8 cellular contexts compared by ENCODE assay signal in the genomic region with DNA sequence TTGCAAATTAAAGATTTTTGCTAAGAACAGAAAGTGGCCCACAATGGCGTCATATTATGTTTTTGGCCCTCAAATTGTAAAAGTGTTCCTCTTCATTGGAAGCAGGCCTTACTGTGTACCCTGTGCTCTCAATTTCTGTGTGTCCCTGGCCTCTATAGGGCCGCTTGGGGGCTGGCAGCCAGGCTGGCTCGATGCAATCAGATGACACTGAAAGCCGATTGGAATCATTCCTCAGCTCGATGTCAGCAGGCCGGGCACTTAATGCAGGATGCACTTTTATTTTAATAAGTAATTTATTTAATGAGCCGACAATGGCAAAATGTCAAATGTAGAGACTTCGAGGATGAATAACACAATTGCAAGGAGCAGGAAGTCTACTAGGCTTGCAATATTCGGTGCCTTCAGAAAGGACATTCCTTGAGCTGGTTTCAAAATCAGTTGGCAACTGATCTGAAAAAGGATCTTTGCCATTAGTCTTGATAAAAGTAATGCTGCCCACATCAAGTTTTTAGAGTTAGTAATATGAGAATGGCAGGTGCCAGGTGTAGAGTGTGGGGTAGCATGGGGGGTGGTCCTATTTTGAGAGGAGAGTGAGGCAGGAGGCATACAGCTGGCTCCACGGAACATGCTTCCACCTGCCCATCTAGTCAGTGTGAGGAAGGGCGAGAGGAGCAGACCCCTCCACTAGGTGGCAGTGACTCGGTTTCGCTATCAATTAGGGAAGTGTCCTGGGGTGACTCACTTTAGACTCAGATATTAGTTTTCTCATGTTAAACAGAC.
DNase-seq lines count a peak whose midpoint lies in the region; ATAC-seq and TF ChIP-seq lines count a peak whose summit lies in the region.

No MANE protein-coding gene starts in this region.

- H3K27me3 ChIP-seq in BJ (ENCODE audit: control insufficient read depth, insufficient read depth, low read length): peaks cover 8% of the 10 kb centered on the region

- CTCF ChIA-PET in BJ (lab: Yijun Ruan, JAX): interaction anchor here (0.6 to 1.6 kb wide), 4 partner anchors 11 to 486 kb away, joined by 3 to 4 read pairs (median 4); no protein-coding TSS in a partner anchor

- DNase-seq in BJ (ENCODE audit: low read depth): no peak
- DNase-seq in NCI-H460 (ENCODE audit: extremely low read depth, low read depth): peak; percentile 81
- peak; percentile 81 for DNase-seq in activated CD4-positive, alpha-beta T cell treated with anti-CD3 and anti-CD28 coated beads, Interleukin-2, amount 10 ng/mL, durations not matched to agents 24 days and 14 days
- peak; percentile 63 for DNase-seq in endothelial cell (ENCODE audit: low spot score)
- DNase-seq in natural killer cell treated with Interleukin-12 subunit alpha and Interleukin-12 subunit beta and Interleukin-15 and Interleukin-18, amount 100 ng/mL, for 72 hours (ENCODE audit: low spot score): peak; percentile 72
- DNase-seq in superior temporal gyrus (ENCODE audit: extremely low spot score): no peak

- no peak overlapping the region for H3K4me3 Mint-ChIP-seq in activated CD4-positive, alpha-beta T cell treated with anti-CD3 and anti-CD28 coated beads, Interleukin-2, amount 10 ng/mL, durations not matched to agents 24 days and 14 days
- H3K4me3 Mint-ChIP-seq in endothelial cell (ENCODE audit: unreplicated experiment): no peak overlapping the region
- H3K4me3 Mint-ChIP-seq in natural killer cell treated with Interleukin-12 subunit alpha and Interleukin-12 subunit beta and Interleukin-15 and Interleukin-18, amount 100 ng/mL, for 72 hours: no peak overlapping the region

- H3K4me1 Mint-ChIP-seq in activated CD4-positive, alpha-beta T cell treated with anti-CD3 and anti-CD28 coated beads, Interleukin-2, amount 10 ng/mL, durations not matched to agents 24 days and 14 days: peaks cover 5% of the 10 kb centered on the region
- H3K4me1 Mint-ChIP-seq in endothelial cell (ENCODE audit: unreplicated experiment): peaks cover 3% of the 10 kb centered on the region
- peaks cover 3 to 6% of the 10 kb centered on the region in 2 donors for H3K4me1 Mint-ChIP-seq in natural killer cell treated with Interleukin-12 subunit alpha and Interleukin-12 subunit beta and Interleukin-15 and Interleukin-18, amount 100 ng/mL, for 72 hours (ENCODE audit: low read depth in 2 of 2)

- H3K36me3 Mint-ChIP-seq in activated CD4-positive, alpha-beta T cell treated with anti-CD3 and anti-CD28 coated beads, Interleukin-2, amount 10 ng/mL, durations not matched to agents 24 days and 14 days (ENCODE audit: low read depth): no peaks in the 10 kb centered on the region
- H3K36me3 Mint-ChIP-seq in endothelial cell (ENCODE audit: low read depth, unreplicated experiment): no peaks in the 10 kb centered on the region
- H3K36me3 Mint-ChIP-seq in natural killer cell treated with Interleukin-12 subunit alpha and Interleukin-12 subunit beta and Interleukin-15 and Interleukin-18, amount 100 ng/mL, for 72 hours: no peaks in the 10 kb centered on the region

- no peak overlapping the region for H3K27ac Mint-ChIP-seq in activated CD4-positive, alpha-beta T cell treated with anti-CD3 and anti-CD28 coated beads, Interleukin-2, amount 10 ng/mL, durations not matched to agents 24 days and 14 days
- no peak overlapping the region for H3K27ac Mint-ChIP-seq in endothelial cell (ENCODE audit: unreplicated experiment)
- no peak overlapping the region for H3K27ac Mint-ChIP-seq in natural killer cell treated with Interleukin-12 subunit alpha and Interleukin-12 subunit beta and Interleukin-15 and Interleukin-18, amount 100 ng/mL, for 72 hours

- no peak overlapping the region for H3K4me3 ChIP-seq in BJ (ENCODE audit: low read depth, low read length)

- peaks cover 17% of the 10 kb centered on the region for H3K27me3 Mint-ChIP-seq in activated CD4-positive, alpha-beta T cell treated with anti-CD3 and anti-CD28 coated beads, Interleukin-2, amount 10 ng/mL, durations not matched to agents 24 days and 14 days
- H3K27me3 Mint-ChIP-seq in endothelial cell (ENCODE audit: unreplicated experiment): no peaks in the 10 kb centered on the region
- H3K27me3 Mint-ChIP-seq in natural killer cell treated with Interleukin-12 subunit alpha and Interleukin-12 subunit beta and Interleukin-15 and Interleukin-18, amount 100 ng/mL, for 72 hours: peaks cover 6 to 7% of the 10 kb centered on the region in 2 donors

- H3K36me3 ChIP-seq in BJ (ENCODE audit: control insufficient read depth, insufficient read depth, low read length): no peaks in the 10 kb centered on the region

- POLR2A ChIA-PET in BJ (lab: Charles Lee): no interaction called here

- peak; percentile 100 for ATAC-seq in GM19023 (IDR thresholded peaks at IDR 0.05; ENCODE audit: unreplicated experiment)
- ATAC-seq in HG03066 (IDR thresholded peaks at IDR 0.05; ENCODE audit: low read depth, unreplicated experiment): peak; percentile 100
- ATAC-seq in natural killer cell treated with Interleukin-12 subunit alpha and Interleukin-12 subunit beta and Interleukin-15 and Interleukin-18, amount 100 ng/mL, for 72 hours: peak; percentile 88 to 92

- H3K9me3 Mint-ChIP-seq in activated CD4-positive, alpha-beta T cell treated with anti-CD3 and anti-CD28 coated beads, Interleukin-2, amount 10 ng/mL, durations not matched to agents 24 days and 14 days: no peaks in the 10 kb centered on the region
- no peaks in the 10 kb centered on the region for H3K9me3 Mint-ChIP-seq in endothelial cell (ENCODE audit: unreplicated experiment)
- H3K9me3 Mint-ChIP-seq in natural killer cell treated with Interleukin-12 subunit alpha and Interleukin-12 subunit beta and Interleukin-15 and Interleukin-18, amount 100 ng/mL, for 72 hours: no peaks in the 10 kb centered on the region

- TF ChIP-seq CTCF in BJ (IDR thresholded peaks at IDR 0.05; ENCODE audit: insufficient read depth, low read depth, low read length) (peak; percentile 64), endothelial cell (IDR thresholded peaks at IDR 0.05; ENCODE audit: unreplicated experiment) (peak; percentile 61)

- intact Hi-C loops in activated CD4-positive, alpha-beta T cell treated with anti-CD3 and anti-CD28 coated beads, Interleukin-2, amount 10 ng/mL, durations not matched to agents 24 days and 14 days (cut with micrococcal nuclease): no loop called here

Comparison
In these comparisons a context has a peak if more than half of its experiments do, and no peak if none do; other contexts are left out.
1. DNase-seq: peak in NCI-H460 (single experiment), activated CD4-positive, alpha-beta T cell treated with anti-CD3 and anti-CD28 coated beads, Interleukin-2, amount 10 ng/mL, durations not matched to agents 24 days and 14 days (single experiment), endothelial cell (single experiment) and natural killer cell treated with Interleukin-12 subunit alpha and Interleukin-12 subunit beta and Interleukin-15 and Interleukin-18, amount 100 ng/mL, for 72 hours (single experiment); none in BJ (single experiment) and superior temporal gyrus (single experiment).
2. Peak in every context shown above with its lines, with median percentiles within 50 percentile points of each other: ATAC-seq.